8 cellular contexts compared by ENCODE assay signal in genomic region chr5:172835246-172836030, GRCh38. TPM values are rescaled to one million over a fixed set of nuclear protein-coding genes. Genes with fewer than 3 reads are reported as not detected.
DNase-seq lines count a peak whose midpoint lies in the region; ATAC-seq and TF ChIP-seq lines count a peak whose summit lies in the region.

No MANE protein-coding gene starts in this region.

- no peak for ATAC-seq in HG02763 (IDR thresholded peaks at IDR 0.05; ENCODE audit: unreplicated experiment)

- H3K27me3 Mint-ChIP-seq in Calu3 (ENCODE audit: unreplicated experiment) (no peaks in the 10 kb centered on the region), osteocyte (ENCODE audit: unreplicated experiment) (no peaks in the 10 kb centered on the region)

- no peaks in the 10 kb centered on the region for H4K20me1 ChIP-seq in OCI-LY1 (ENCODE audit: insufficient read depth, low read length)

- H3K36me3 ChIP-seq in OCI-LY1 (ENCODE audit: insufficient read depth, low read length): 0 out of 2 replicates have a peak, but pooled peaks cover 7% of the 10 kb centered on the region

- peak overlapping the region; percentile 87 for H3K4me2 ChIP-seq in OCI-LY1 (ENCODE audit: low read length)

- H3K27ac ChIP-seq in OCI-LY1 (ENCODE audit: low read depth, low read length, poor library complexity, severe bottlenecking): peak overlapping the region; percentile 93

- no peaks in the 10 kb centered on the region for H3K9me3 ChIP-seq in OCI-LY1 (ENCODE audit: low read length)

- H3K4me3 Mint-ChIP-seq in Calu3 (ENCODE audit: low read depth, unreplicated experiment) (peak overlapping the region; percentile 79), osteocyte (ENCODE audit: unreplicated experiment) (peak overlapping the region; percentile 82)

- no peak overlapping the region for H2AFZ ChIP-seq in OCI-LY1 (ENCODE audit: low read length)

- H3K79me2 ChIP-seq in OCI-LY1 (ENCODE audit: insufficient read depth, low read length): peaks cover 22% of the 10 kb centered on the region

- no peaks in the 10 kb centered on the region for H3K27me3 ChIP-seq in OCI-LY1 (ENCODE audit: insufficient read depth, low read length)

- H3K27ac Mint-ChIP-seq in Calu3 (ENCODE audit: unreplicated experiment): no peak overlapping the region
- H3K27ac Mint-ChIP-seq in osteocyte (ENCODE audit: unreplicated experiment): peak overlapping the region; percentile 67

- no peaks in the 10 kb centered on the region for H3F3A ChIP-seq in OCI-LY1 (ENCODE audit: insufficient read depth, low read length)

- TSS peak; percentile 39 for BruUV-seq in Calu3 (replicated peaks; lab: Mats Ljungman, UMichigan)

- H3K36me3 Mint-ChIP-seq in Calu3 (ENCODE audit: insufficient read depth, unreplicated experiment): peaks cover 31% of the 10 kb centered on the region
- H3K36me3 Mint-ChIP-seq in osteocyte (ENCODE audit: unreplicated experiment): no peaks in the 10 kb centered on the region

- no peaks in the 10 kb centered on the region for H3K9me2 ChIP-seq in OCI-LY1 (ENCODE audit: low read depth, low read length)

- intact Hi-C loops in Calu3 (cut with micrococcal nuclease; ENCODE audit: unreplicated experiment): loop anchor here (2.0 to 10.0 kb wide), 2 partner anchors 65 to 69 kb away; partner anchors contain the start of gene DUSP1

- peak overlapping the region; percentile 87 for H3K9ac ChIP-seq in OCI-LY1 (ENCODE audit: low read length)

- no peak for DNase-seq in Calu3
- DNase-seq in epithelial cell of esophagus (ENCODE audit: low read depth): no peak
- DNase-seq in osteocyte (ENCODE audit: extremely low spot score, unreplicated experiment): no peak
- DNase-seq in NCI-H1417 treated with DMSO at 0.1 percent for 48 hours (lab: John Stamatoyannopoulos, UW): no peak
- DNase-seq in islet precursor cell: no peak
- no peak for DNase-seq in NCI-H2081 treated with DMSO at 0.1 percent for 48 hours (lab: John Stamatoyannopoulos, UW)

- peak overlapping the region; percentile 95 for H3K4me3 ChIP-seq in OCI-LY1 (ENCODE audit: low read depth, low read length, poor library complexity, severe bottlenecking)
- H3K4me3 ChIP-seq in epithelial cell of esophagus (ENCODE audit: low read length): peak overlapping the region; percentile 83

- peaks cover 46% of the 10 kb centered on the region for H3K4me1 ChIP-seq in OCI-LY1 (ENCODE audit: insufficient read depth, low read length, severe bottlenecking)

- peaks cover 23% of the 10 kb centered on the region for H3K4me1 Mint-ChIP-seq in Calu3 (ENCODE audit: low read depth, unreplicated experiment)
- peaks cover 37% of the 10 kb centered on the region for H3K4me1 Mint-ChIP-seq in osteocyte (ENCODE audit: unreplicated experiment)

- TF ChIP-seq CTCF in Calu3 (IDR thresholded peaks at IDR 0.05; ENCODE audit: unreplicated experiment) (no peak), OCI-LY1 (IDR thresholded peaks at IDR 0.05; ENCODE audit: low read length) (no peak), epithelial cell of esophagus (IDR thresholded peaks at IDR 0.05; ENCODE audit: insufficient read depth, low read depth, low read length, missing control alignments) (no peak), osteocyte (IDR thresholded peaks at IDR 0.05) (no peak)

- CTCF ChIA-PET in Calu3 (lab: Charles Lee): interaction anchor here (0.6 to 1.2 kb wide), 3 partner anchors 9 to 77 kb away, joined by 3 read pairs; no protein-coding TSS in a partner anchor

- H3K9me3 Mint-ChIP-seq in Calu3 (ENCODE audit: low read depth, unreplicated experiment): no peaks in the 10 kb centered on the region
- no peaks in the 10 kb centered on the region for H3K9me3 Mint-ChIP-seq in osteocyte (ENCODE audit: unreplicated experiment)

RNA-seq across cellular contexts. Expression of gene ERGIC1, which starts 1.4 kb away (rescaled TPM):
- total RNA-seq in Calu3 (2022) (231 and 235 TPM in 2 replicates), osteocyte (174 and 175 TPM in 2 replicates)
